In the genomic region with DNA sequence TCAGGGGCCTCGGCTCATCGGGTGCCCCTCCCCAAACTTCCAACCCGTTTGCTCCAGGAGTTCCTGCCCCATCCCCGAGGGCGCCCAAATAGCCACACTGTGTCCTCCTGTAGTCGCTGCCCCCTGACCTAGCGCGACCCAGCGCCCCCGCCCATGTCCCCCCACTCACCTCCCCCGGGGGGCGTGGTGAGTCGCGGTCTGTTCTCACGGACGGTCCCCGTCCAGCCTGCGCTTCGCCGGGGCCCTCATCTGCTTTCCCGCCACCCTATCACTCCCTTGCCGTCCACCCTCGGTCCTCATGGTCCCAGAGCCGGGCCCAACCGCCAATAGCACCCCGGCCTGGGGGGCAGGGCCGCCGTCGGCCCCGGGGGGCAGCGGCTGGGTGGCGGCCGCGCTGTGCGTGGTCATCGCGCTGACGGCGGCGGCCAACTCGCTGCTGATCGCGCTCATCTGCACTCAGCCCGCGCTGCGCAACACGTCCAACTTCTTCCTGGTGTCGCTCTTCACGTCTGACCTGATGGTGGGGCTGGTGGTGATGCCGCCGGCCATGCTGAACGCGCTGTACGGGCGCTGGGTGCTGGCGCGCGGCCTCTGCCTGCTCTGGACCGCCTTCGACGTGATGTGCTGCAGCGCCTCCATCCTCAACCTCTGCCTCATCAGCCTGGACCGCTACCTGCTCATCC, we compare ENCODE assay signal across 13 cellular contexts. TPM values are rescaled to one million over a fixed set of nuclear protein-coding genes. Genes with fewer than 3 reads are reported as not detected.
A peak's percentile ranks its signal among the peaks of the same experiment; 100 is the strongest.
DNase-seq lines count a peak whose midpoint lies in the region; FAIRE-seq and TF ChIP-seq lines count a peak whose summit lies in the region.
"Had no signal": no experiment of that assay in that cellular context is flagged by ENCODE, and none has a peak within 500 bp of the region (broad histone marks: within the 10 kb centered on the region; RNA-seq: fewer than 3 reads in every experiment).

No MANE protein-coding gene starts in this region.

- no peak overlapping the region for H3K4me3 ChIP-seq in endothelial cell of umbilical vein (replicated peaks in 1 of 3; ENCODE audit: insufficient read depth in 1 of 3, low read depth in 1 of 3, low read length in 3 of 3)

- intact Hi-C loops in endothelial cell of umbilical vein (cut with micrococcal nuclease) = no loop called here

- no peak overlapping the region for H3K9ac ChIP-seq in endothelial cell of umbilical vein (replicated peaks; ENCODE audit: extremely low read depth, insufficient read depth, low read length)

- dilution Hi-C loops in endothelial cell of umbilical vein (cut with MboI; ENCODE audit: extremely low pct_ligation_motif_present, low sequenced_read_pairs) = no loop called here

- H3K4me1 ChIP-seq in endothelial cell of umbilical vein (ENCODE audit: control insufficient read depth, extremely low read depth, insufficient read depth, low read length) = no peaks in the 10 kb centered on the region

- POLR2A ChIA-PET in endothelial cell of umbilical vein (lab: Charles Lee) = no interaction called here

- H3K27ac Mint-ChIP-seq in T-helper 1 cell treated with Interleukin-12 subunit alpha and Interleukin-12 subunit beta and Interleukin-4 antibody, amounts not matched to agents 30 μg/mL and 1 μg/mL, for 36 hours = no peak overlapping the region
- no peak overlapping the region for H3K27ac Mint-ChIP-seq in osteocyte (ENCODE audit: unreplicated experiment)

- no peak overlapping the region for H3K4me2 ChIP-seq in endothelial cell of umbilical vein (ENCODE audit: insufficient read depth, low read length)

- FAIRE-seq in endothelial cell of umbilical vein (lab: Jason Lieb, UNC) = no peak
- FAIRE-seq: A204.1 had no signal

- H4K20me1 ChIP-seq in endothelial cell of umbilical vein (replicated peaks; ENCODE audit: control insufficient read depth, extremely low read depth, insufficient read depth, low read length) = no peaks in the 10 kb centered on the region

- TF ChIP-seq CTCF in VCaP (conservative IDR thresholded peaks at IDR 0.05) = no peak
- no peak for TF ChIP-seq CTCF in endothelial cell of umbilical vein (IDR thresholded peaks at IDR 0.05; ENCODE audit: extremely low read depth in 1 of 2, insufficient read depth in 1 of 2, low read depth in 1 of 2, low read length in 2 of 2)
- no peak for TF ChIP-seq CTCF in osteocyte (IDR thresholded peaks at IDR 0.05)

- no peaks in the 10 kb centered on the region for H3K9me3 Mint-ChIP-seq in T-helper 1 cell treated with Interleukin-12 subunit alpha and Interleukin-12 subunit beta and Interleukin-4 antibody, amounts not matched to agents 30 μg/mL and 1 μg/mL, for 36 hours
- no peaks in the 10 kb centered on the region for H3K9me3 Mint-ChIP-seq in osteocyte (ENCODE audit: unreplicated experiment)

- CTCF ChIA-PET in endothelial cell of umbilical vein (lab: Charles Lee) = interaction anchor here (6.3 kb wide), 1 partner anchor 38 kb away, joined by 200 read pairs; no protein-coding TSS in a partner anchor

- no peak for DNase-seq in T-helper 1 cell
- no peak for DNase-seq in endothelial cell of umbilical vein (ENCODE audit: low read depth, low spot score)
- no peak for DNase-seq in osteocyte (ENCODE audit: extremely low spot score, unreplicated experiment)
- no peak for DNase-seq in stimulated activated CD4-positive, alpha-beta T cell treated with anti-CD3 and anti-CD28 coated beads, Interleukin-2, amount 100 ng/mL, for 48 hours
- DNase-seq in DMS153 (lab: John Stamatoyannopoulos, UW) = no peak
- DNase-seq in NCI-H345 treated with DMSO at 0.1 percent for 48 hours (lab: John Stamatoyannopoulos, UW; ENCODE audit: unreplicated experiment) = no peak
- DNase-seq: erythroblast, sigmoid colon had no signal

- H3K27me3 ChIP-seq in endothelial cell of umbilical vein (ENCODE audit: control insufficient read depth in 2 of 2, insufficient read depth in 2 of 2, low read length in 2 of 2) = peaks cover 35 to 44% of the 10 kb centered on the region in 2 experiments

- H3K4me1 Mint-ChIP-seq in T-helper 1 cell treated with Interleukin-12 subunit alpha and Interleukin-12 subunit beta and Interleukin-4 antibody, amounts not matched to agents 30 μg/mL and 1 μg/mL, for 36 hours (ENCODE audit: low read depth) = peaks cover 3% of the 10 kb centered on the region
- H3K4me1 Mint-ChIP-seq in osteocyte (ENCODE audit: unreplicated experiment) = peaks cover 6% of the 10 kb centered on the region

- H3K36me3 ChIP-seq in endothelial cell of umbilical vein (ENCODE audit: control insufficient read depth in 2 of 2, extremely low read depth in 1 of 2, insufficient read depth in 2 of 2, low read length in 2 of 2) = no peaks in the 10 kb centered on the region
- H3K36me3 ChIP-seq: sigmoid colon had no signal

- no peaks in the 10 kb centered on the region for H3K9me1 ChIP-seq in endothelial cell of umbilical vein (replicated peaks; ENCODE audit: control insufficient read depth, extremely low read depth, insufficient read depth, low read length)

- H3K9me3 ChIP-seq in endothelial cell of umbilical vein (replicated peaks; ENCODE audit: control insufficient read depth, insufficient read depth, low read length) = no peaks in the 10 kb centered on the region
- H3K9me3 ChIP-seq: sigmoid colon had no signal

- H3K27me3 Mint-ChIP-seq in T-helper 1 cell treated with Interleukin-12 subunit alpha and Interleukin-12 subunit beta and Interleukin-4 antibody, amounts not matched to agents 30 μg/mL and 1 μg/mL, for 36 hours (ENCODE audit: low read depth) = peaks cover 73% of the 10 kb centered on the region
- H3K27me3 Mint-ChIP-seq in osteocyte (ENCODE audit: unreplicated experiment) = peaks cover 56% of the 10 kb centered on the region

- H3K79me2 ChIP-seq in endothelial cell of umbilical vein (ENCODE audit: control insufficient read depth, insufficient read depth, low read length) = no peaks in the 10 kb centered on the region

- no TSS peak for BruUV-seq in endothelial cell of umbilical vein (replicated peaks; lab: Mats Ljungman, UMichigan)

- no peak for TF ChIP-seq POLR2A in endothelial cell of umbilical vein (IDR thresholded peaks at IDR 0.05; ENCODE audit: low read depth, low read length)

- H3K36me3 Mint-ChIP-seq in T-helper 1 cell treated with Interleukin-12 subunit alpha and Interleukin-12 subunit beta and Interleukin-4 antibody, amounts not matched to agents 30 μg/mL and 1 μg/mL, for 36 hours (ENCODE audit: low read depth) = no peaks in the 10 kb centered on the region
- H3K36me3 Mint-ChIP-seq in osteocyte (ENCODE audit: unreplicated experiment) = no peaks in the 10 kb centered on the region

- H3K27ac ChIP-seq in VCaP (peak overlapping the region; percentile 60; the same call in 1 of the 2 replicates), endothelial cell of umbilical vein (ENCODE audit: insufficient read depth, low read depth, low read length) (no peak overlapping the region)
- H3K27ac ChIP-seq: sigmoid colon had no signal

- peak overlapping the region; percentile 31 for H3K4me3 Mint-ChIP-seq in T-helper 1 cell treated with Interleukin-12 subunit alpha and Interleukin-12 subunit beta and Interleukin-4 antibody, amounts not matched to agents 30 μg/mL and 1 μg/mL, for 36 hours
- peak overlapping the region; percentile 57 for H3K4me3 Mint-ChIP-seq in osteocyte (ENCODE audit: unreplicated experiment)

- H2AFZ ChIP-seq in endothelial cell of umbilical vein (ENCODE audit: low read depth, low read length) = no peak overlapping the region

TF ChIP-seq in endothelial cell of umbilical vein, 7 proteins besides CTCF, POLR2A, EP300 and RAD21:
- TF ChIP-seq MYC (IDR thresholded peaks at IDR 0.05; ENCODE audit: low read depth, low read length) (no peak), EZH2 (IDR thresholded peaks at IDR 0.05; ENCODE audit: borderline replicate concordance, low read depth, low read length, severe bottlenecking) (peak; percentile 64)
- TF ChIP-seq, protein P1, sequence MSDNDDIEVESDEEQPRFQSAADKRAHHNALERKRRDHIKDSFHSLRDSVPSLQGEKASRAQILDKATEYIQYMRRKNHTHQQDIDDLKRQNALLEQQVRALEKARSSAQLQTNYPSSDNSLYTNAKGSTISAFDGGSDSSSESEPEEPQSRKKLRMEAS (IDR thresholded peaks at IDR 0.05; ENCODE audit: insufficient read depth, insufficient read length) = no peak

RNA-seq across cellular contexts. Expression of a gene that starts 0.9 kb away (rescaled TPM):
- not detected in 2 replicates for total RNA-seq in endothelial cell of umbilical vein
- not detected in 2 replicates for polyA plus RNA-seq in endothelial cell of umbilical vein
- polyA plus RNA-seq in endothelial cell of umbilical vein (2011; cell fraction: cytosol; rRNA removed) = not detected in 2 replicates
- not detected in 2 replicates for polyA plus RNA-seq in endothelial cell of umbilical vein (2011; cell fraction: nucleus; rRNA removed)
- polyA plus RNA-seq in endothelial cell of umbilical vein (2012) = not detected in 2 replicates
- polyA minus RNA-seq in endothelial cell of umbilical vein = not detected in 2 replicates
- not detected for polyA minus RNA-seq in endothelial cell of umbilical vein (2011; cell fraction: cytosol; rRNA and poly(A)+ RNA removed)
- polyA minus RNA-seq in endothelial cell of umbilical vein (2011; cell fraction: nucleus; rRNA and poly(A)+ RNA removed) = not detected in 2 replicates
- 0.16 TPM in 1 of 2 replicates, not detected in the other for total RNA-seq in osteocyte
- total RNA-seq: liver, M059J, sigmoid colon had no signal
- polyA plus RNA-seq: liver had no signal

RNA-seq across cellular contexts. Expression of a gene that starts 21.5 kb away (rescaled TPM):
- total RNA-seq in endothelial cell of umbilical vein (39.8 and 40.5 TPM in 2 replicates), osteocyte (547 and 561 TPM in 2 replicates)
- 36.2 and 49.6 TPM in 2 replicates for polyA plus RNA-seq in endothelial cell of umbilical vein
- polyA plus RNA-seq in endothelial cell of umbilical vein (2011; cell fraction: cytosol; rRNA removed) = 29.4 and 41.5 TPM in 2 replicates
- polyA plus RNA-seq in endothelial cell of umbilical vein (2011; cell fraction: nucleus; rRNA removed) = 11.9 and 14.7 TPM in 2 replicates
- 26.3 and 36.2 TPM in 2 replicates for polyA plus RNA-seq in endothelial cell of umbilical vein (2012)
- polyA minus RNA-seq in endothelial cell of umbilical vein = 55.7 and 64.4 TPM in 2 replicates
- 40.1 TPM for polyA minus RNA-seq in endothelial cell of umbilical vein (2011; cell fraction: cytosol; rRNA and poly(A)+ RNA removed)
- polyA minus RNA-seq in endothelial cell of umbilical vein (2011; cell fraction: nucleus; rRNA and poly(A)+ RNA removed) = 4.9 and 6.8 TPM in 2 replicates

Comparison
In these comparisons a context has a peak if more than half of its experiments do, and no peak if none do; other contexts are left out.
1. RNA of a gene that starts 21.5 kb away (total RNA-seq): 547 to 561 TPM in osteocyte; 39.8 to 40.5 TPM in endothelial cell of umbilical vein; every median in the first group is over 10 times any median in the second.